Comparison of ENCODE assay signal across 16 cellular contexts in the genomic region with DNA sequence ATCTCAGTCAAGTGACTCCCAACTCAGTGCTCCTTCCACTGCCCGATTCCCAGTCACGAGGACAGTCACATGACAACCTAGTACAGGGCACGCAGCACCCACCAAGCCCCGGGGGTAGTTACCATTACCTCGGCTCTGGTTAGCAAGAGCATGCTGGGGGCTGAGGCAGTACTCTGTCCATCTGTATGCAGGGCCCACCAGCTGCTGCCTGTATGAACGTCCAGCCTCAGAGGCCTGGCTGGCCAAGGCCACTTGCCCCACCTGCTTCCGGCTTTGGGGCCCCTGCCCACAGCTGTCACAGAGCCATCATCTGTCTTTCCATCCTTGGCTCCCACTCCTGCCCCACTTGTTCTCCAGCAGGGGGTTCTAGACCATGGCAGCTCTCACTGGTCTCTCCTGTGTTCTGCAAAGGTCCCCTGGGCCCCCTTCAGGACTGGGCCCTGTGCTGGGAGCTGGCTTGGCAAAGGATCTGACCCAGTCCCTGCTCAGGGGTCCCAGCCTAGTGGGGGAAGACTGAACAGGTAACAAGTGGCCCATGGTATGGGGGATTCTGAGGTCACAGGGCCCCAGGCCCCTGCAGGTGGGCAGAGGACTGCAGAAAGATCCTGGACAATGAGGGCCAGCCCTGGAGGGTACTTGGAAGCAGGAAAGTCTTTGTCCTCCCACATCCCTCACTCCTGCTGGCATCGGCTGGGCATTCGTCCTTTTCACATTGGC. TPM values are rescaled to one million over a fixed set of nuclear protein-coding genes. Genes with fewer than 3 reads are reported as not detected.
DNase-seq lines count a peak whose midpoint lies in the region; ATAC-seq and TF ChIP-seq lines count a peak whose summit lies in the region.
"Had no signal": no experiment of that assay in that cellular context is flagged by ENCODE, and none has a peak within 500 bp of the region (broad histone marks: within the 10 kb centered on the region; RNA-seq: fewer than 3 reads in every experiment).

No MANE protein-coding gene starts in this region.

- DNase-seq in activated CD4-positive, alpha-beta T cell treated with anti-CD3 and anti-CD28 coated beads for 36 hours, result no peak
- DNase-seq in activated CD4-positive, alpha-beta T cell treated with anti-CD3 and anti-CD28 coated beads, Interleukin-2, amount 10 ng/mL, durations not matched to agents 24 days and 14 days, result no peak
- DNase-seq in HFF-Myc (ENCODE audit: extremely low read depth, low read depth) (no peak), neural crest cell (ENCODE audit: low read depth, low spot score) (no peak), SHP77 (lab: John Stamatoyannopoulos, UW) (no peak), NCI-H2029 (lab: John Stamatoyannopoulos, UW) (no peak)
- no peak for DNase-seq in activated naive CD8-positive, alpha-beta T cell treated with anti-CD3 and anti-CD28 coated beads for 36 hours
- DNase-seq: HCEC 1CT; NCI-H1694 treated with DMSO at 0.1 percent for 48 hours; NCI-H748 treated with DMSO at 0.1 percent for 48 hours; stimulated activated CD4-positive, alpha-beta T cell treated with anti-CD3 and anti-CD28 coated beads, Interleukin-2, amount 100 ng/mL, for 24 hours had no signal

- H3K4me3 ChIP-seq in HFF-Myc (replicated peaks; ENCODE audit: low read depth, low read length), result peak overlapping the region; percentile 100
- H3K4me3 ChIP-seq: vagina had no signal

- peaks cover 47% of the 10 kb centered on the region for H3K36me3 Mint-ChIP-seq in activated CD4-positive, alpha-beta T cell treated with anti-CD3 and anti-CD28 coated beads for 36 hours (ENCODE audit: low read depth)
- H3K36me3 Mint-ChIP-seq in activated CD4-positive, alpha-beta T cell treated with anti-CD3 and anti-CD28 coated beads, Interleukin-2, amount 10 ng/mL, durations not matched to agents 24 days and 14 days (ENCODE audit: low read depth), result peaks cover 49% of the 10 kb centered on the region
- peaks cover 51% of the 10 kb centered on the region for H3K36me3 Mint-ChIP-seq in activated naive CD8-positive, alpha-beta T cell treated with anti-CD3 and anti-CD28 coated beads for 36 hours
- H3K36me3 Mint-ChIP-seq in neural crest cell (ENCODE audit: low read depth), result peaks cover 21% of the 10 kb centered on the region

- CTCF ChIA-PET in activated CD4-positive, alpha-beta T cell treated with anti-CD3 and anti-CD28 coated beads for 36 hours (lab: Charles Lee), result interaction anchor here (0.9 kb wide), 1 partner anchor 83 kb away, joined by 7 read pairs; no protein-coding TSS in a partner anchor

- TF ChIP-seq CTCF in HFF-Myc (IDR thresholded peaks at IDR 0.05; ENCODE audit: low read depth, low read length, missing control alignments) (peak; percentile 15), neural crest cell (conservative IDR thresholded peaks at IDR 0.05) (no peak)

- peak overlapping the region; percentile 95 for H3K4me3 Mint-ChIP-seq in activated CD4-positive, alpha-beta T cell treated with anti-CD3 and anti-CD28 coated beads for 36 hours
- no peak overlapping the region for H3K4me3 Mint-ChIP-seq in activated CD4-positive, alpha-beta T cell treated with anti-CD3 and anti-CD28 coated beads, Interleukin-2, amount 10 ng/mL, durations not matched to agents 24 days and 14 days
- peak overlapping the region; percentile 91 for H3K4me3 Mint-ChIP-seq in activated naive CD8-positive, alpha-beta T cell treated with anti-CD3 and anti-CD28 coated beads for 36 hours
- H3K4me3 Mint-ChIP-seq in neural crest cell, result peak overlapping the region; percentile 95

- POLR2A ChIA-PET in activated CD4-positive, alpha-beta T cell treated with anti-CD3 and anti-CD28 coated beads for 36 hours (lab: Charles Lee), result interaction anchor here (0.6 to 1.5 kb wide), 3 partner anchors 11 to 83 kb away, joined by 4 to 5 read pairs (median 4); partner anchors contain the start of gene GOLGA1

- peak overlapping the region; percentile 58 for H3K27ac Mint-ChIP-seq in activated CD4-positive, alpha-beta T cell treated with anti-CD3 and anti-CD28 coated beads for 36 hours
- no peak overlapping the region for H3K27ac Mint-ChIP-seq in activated CD4-positive, alpha-beta T cell treated with anti-CD3 and anti-CD28 coated beads, Interleukin-2, amount 10 ng/mL, durations not matched to agents 24 days and 14 days
- peak overlapping the region; percentile 45 for H3K27ac Mint-ChIP-seq in activated naive CD8-positive, alpha-beta T cell treated with anti-CD3 and anti-CD28 coated beads for 36 hours
- H3K27ac Mint-ChIP-seq in neural crest cell (ENCODE audit: unreplicated experiment), result no peak overlapping the region

- no peaks in the 10 kb centered on the region for H3K9me3 Mint-ChIP-seq in activated CD4-positive, alpha-beta T cell treated with anti-CD3 and anti-CD28 coated beads for 36 hours (ENCODE audit: low read depth)
- no peaks in the 10 kb centered on the region for H3K9me3 Mint-ChIP-seq in activated CD4-positive, alpha-beta T cell treated with anti-CD3 and anti-CD28 coated beads, Interleukin-2, amount 10 ng/mL, durations not matched to agents 24 days and 14 days
- H3K9me3 Mint-ChIP-seq in activated naive CD8-positive, alpha-beta T cell treated with anti-CD3 and anti-CD28 coated beads for 36 hours, result no peaks in the 10 kb centered on the region
- H3K9me3 Mint-ChIP-seq in neural crest cell, result no peaks in the 10 kb centered on the region
- H3K9me3 Mint-ChIP-seq: central memory CD8-positive, alpha-beta T cell had no signal

- ATAC-seq in activated CD4-positive, alpha-beta T cell treated with anti-CD3 and anti-CD28 coated beads for 36 hours, result no peak
- ATAC-seq in GM18498 (IDR thresholded peaks at IDR 0.05; ENCODE audit: unreplicated experiment), result no peak
- ATAC-seq: activated CD4-positive, CD25-positive, alpha-beta regulatory T cell treated with anti-CD3 and anti-CD28 coated beads, Interleukin-2, amount 50 U/mL, for 24 hours had no signal

- intact Hi-C loops in activated CD4-positive, alpha-beta T cell treated with anti-CD3 and anti-CD28 coated beads for 36 hours (cut with DNase I, micrococcal nuclease), result no loop called here
- intact Hi-C loops in activated CD4-positive, alpha-beta T cell treated with anti-CD3 and anti-CD28 coated beads, Interleukin-2, amount 10 ng/mL, durations not matched to agents 24 days and 14 days (cut with micrococcal nuclease), result no loop called here

- H3K27me3 Mint-ChIP-seq in activated CD4-positive, alpha-beta T cell treated with anti-CD3 and anti-CD28 coated beads for 36 hours, result no peaks in the 10 kb centered on the region
- H3K27me3 Mint-ChIP-seq in activated CD4-positive, alpha-beta T cell treated with anti-CD3 and anti-CD28 coated beads, Interleukin-2, amount 10 ng/mL, durations not matched to agents 24 days and 14 days, result no peaks in the 10 kb centered on the region
- H3K27me3 Mint-ChIP-seq in activated naive CD8-positive, alpha-beta T cell treated with anti-CD3 and anti-CD28 coated beads for 36 hours, result no peaks in the 10 kb centered on the region
- peaks cover 5% of the 10 kb centered on the region for H3K27me3 Mint-ChIP-seq in neural crest cell (ENCODE audit: low read depth)
- H3K27me3 Mint-ChIP-seq: central memory CD8-positive, alpha-beta T cell had no signal

- H3K4me1 Mint-ChIP-seq in activated CD4-positive, alpha-beta T cell treated with anti-CD3 and anti-CD28 coated beads for 36 hours, result peaks cover 42% of the 10 kb centered on the region
- H3K4me1 Mint-ChIP-seq in activated CD4-positive, alpha-beta T cell treated with anti-CD3 and anti-CD28 coated beads, Interleukin-2, amount 10 ng/mL, durations not matched to agents 24 days and 14 days, result peaks cover 17% of the 10 kb centered on the region
- H3K4me1 Mint-ChIP-seq in activated naive CD8-positive, alpha-beta T cell treated with anti-CD3 and anti-CD28 coated beads for 36 hours, result peaks cover 33% of the 10 kb centered on the region
- H3K4me1 Mint-ChIP-seq in neural crest cell, result peaks cover 39% of the 10 kb centered on the region

RNA-seq across cellular contexts. Expression of gene RPL35, which starts 3.3 kb away (rescaled TPM):
- 1,000 to 10,000 TPM; 2,227 to 2,561 TPM for total RNA-seq in activated CD4-positive, alpha-beta T cell treated with anti-CD3 and anti-CD28 coated beads for 36 hours
- total RNA-seq in activated CD4-positive, alpha-beta T cell treated with anti-CD3 and anti-CD28 coated beads, Interleukin-2, amount 10 ng/mL, durations not matched to agents 24 days and 14 days, result 1,878 and 1,905 TPM in 2 replicates
- 1,000 to 10,000 TPM; 2,220 to 2,231 TPM for total RNA-seq in activated naive CD8-positive, alpha-beta T cell treated with anti-CD3 and anti-CD28 coated beads for 36 hours
- 1,588 and 1,675 TPM in 2 replicates for total RNA-seq in neural crest cell

RNA-seq across cellular contexts. Expression of gene ARPC5L, which starts 3.4 kb away (rescaled TPM):
- total RNA-seq in activated CD4-positive, alpha-beta T cell treated with anti-CD3 and anti-CD28 coated beads for 36 hours, result 10 to 100 TPM; 51.9 to 95.9 TPM
- total RNA-seq in activated CD4-positive, alpha-beta T cell treated with anti-CD3 and anti-CD28 coated beads, Interleukin-2, amount 10 ng/mL, durations not matched to agents 24 days and 14 days, result 99.8 and 103 TPM in 2 replicates
- total RNA-seq in activated naive CD8-positive, alpha-beta T cell treated with anti-CD3 and anti-CD28 coated beads for 36 hours, result 100 to 1,000 TPM; 102 to 104 TPM
- 41.9 and 42.1 TPM in 2 replicates for total RNA-seq in neural crest cell

RNA-seq across cellular contexts. Expression of gene WDR38, which starts 5.2 kb away (rescaled TPM):
- not detected for total RNA-seq in activated CD4-positive, alpha-beta T cell treated with anti-CD3 and anti-CD28 coated beads for 36 hours
- total RNA-seq in activated CD4-positive, alpha-beta T cell treated with anti-CD3 and anti-CD28 coated beads, Interleukin-2, amount 10 ng/mL, durations not matched to agents 24 days and 14 days, result not detected in 2 replicates
- total RNA-seq in activated naive CD8-positive, alpha-beta T cell treated with anti-CD3 and anti-CD28 coated beads for 36 hours, result not detected
- total RNA-seq in neural crest cell, result not detected in 2 replicates
- total RNA-seq: posterior vena cava, vagina had no signal

Comparison
In these comparisons a context has a peak if more than half of its experiments do, and no peak if none do; other contexts are left out.
1. H3K27ac Mint-ChIP-seq: peak in activated CD4-positive, alpha-beta T cell treated with anti-CD3 and anti-CD28 coated beads for 36 hours (single experiment) and activated naive CD8-positive, alpha-beta T cell treated with anti-CD3 and anti-CD28 coated beads for 36 hours (single experiment); none in activated CD4-positive, alpha-beta T cell treated with anti-CD3 and anti-CD28 coated beads, Interleukin-2, amount 10 ng/mL, durations not matched to agents 24 days and 14 days (single experiment) and neural crest cell (single experiment).